In the genomic region with DNA sequence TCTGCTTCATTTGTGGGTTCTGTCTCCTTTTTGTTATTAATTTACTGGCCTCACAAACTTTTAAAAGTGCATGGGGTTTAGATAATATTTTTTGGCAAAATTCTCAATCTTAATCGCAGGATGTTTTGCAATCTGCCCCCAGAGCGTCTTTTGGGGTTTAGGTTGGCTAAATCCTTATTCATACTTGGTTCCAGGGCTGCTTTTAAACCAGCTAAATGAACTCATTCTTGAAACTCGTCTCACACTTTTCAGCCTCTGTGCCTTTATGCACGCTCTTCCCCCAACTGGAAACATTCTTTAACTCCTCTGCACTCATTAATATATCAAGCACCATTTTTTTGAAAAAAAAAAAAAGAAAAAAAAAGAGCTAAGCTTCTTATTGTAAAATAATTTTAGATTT, we compare ENCODE assay signal across 14 cellular contexts.
"Had no signal": no experiment of that assay in that cellular context is flagged by ENCODE, and none has a peak within 500 bp of the region (broad histone marks: within the 10 kb centered on the region; RNA-seq: fewer than 3 reads in every experiment).

No MANE protein-coding gene starts in this region.

- H3K36me3 ChIP-seq: ovary, stomach, thoracic aorta had no signal

- H3K27me3 ChIP-seq: ovary, stomach had no signal

- H3K4me3 Mint-ChIP-seq: activated CD8-positive, alpha-beta T cell treated with anti-CD3 and anti-CD28 coated beads, Interleukin-2, amount 10 ng/mL, durations not matched to agents 7 days and 5 days; activated naive CD8-positive, alpha-beta T cell treated with anti-CD3 and anti-CD28 coated beads for 36 hours; dendritic cell treated with granulocyte-macrophage colony-stimulating factor and Interleukin-4, amounts not matched to agents 40 ng/mL and 50 ng/mL, for 4 days; neural crest cell; WTC11 had no signal

- H3K27ac ChIP-seq: ovary, stomach, thoracic aorta had no signal

- H3K4me1 ChIP-seq: stomach had no signal

- H3K36me3 Mint-ChIP-seq: activated naive CD8-positive, alpha-beta T cell treated with anti-CD3 and anti-CD28 coated beads for 36 hours; WTC11 had no signal

- ATAC-seq: activated CD8-positive, alpha-beta T cell treated with anti-CD3 and anti-CD28 coated beads, Interleukin-2, amount 10 ng/mL, durations not matched to agents 7 days and 5 days; WTC11 had no signal

- DNase-seq: activated CD4-positive, alpha-beta T cell treated with anti-CD3 and anti-CD28 coated beads for 4 hours; activated CD8-positive, alpha-beta memory T cell treated with anti-CD3 and anti-CD28 coated beads, Interleukin-2, amount 50 U/mL, for 4 hours; activated CD8-positive, alpha-beta T cell treated with anti-CD3 and anti-CD28 coated beads, Interleukin-2, amount 10 ng/mL, durations not matched to agents 7 days and 5 days; activated naive CD8-positive, alpha-beta T cell treated with anti-CD3 and anti-CD28 coated beads for 36 hours; effector memory CD4-positive, alpha-beta T cell; ovary; stimulated activated CD4-positive, alpha-beta T cell treated with anti-CD3 and anti-CD28 coated beads, Interleukin-12 subunit alpha, Interleukin-12 subunit beta, amount 100 ng/mL, for 4 hours; stimulated activated CD4-positive, alpha-beta T cell treated with anti-CD3 and anti-CD28 coated beads, Interleukin-2, amount 100 ng/mL, for 24 hours; stomach; T-helper 2 cell had no signal

- H3K4me3 ChIP-seq: ovary, stomach, thoracic aorta had no signal

- H3K27ac Mint-ChIP-seq: activated CD8-positive, alpha-beta T cell treated with anti-CD3 and anti-CD28 coated beads, Interleukin-2, amount 10 ng/mL, durations not matched to agents 7 days and 5 days; activated naive CD8-positive, alpha-beta T cell treated with anti-CD3 and anti-CD28 coated beads for 36 hours; dendritic cell treated with granulocyte-macrophage colony-stimulating factor and Interleukin-4, amounts not matched to agents 40 ng/mL and 50 ng/mL, for 4 days; WTC11 had no signal

- H3K9me3 ChIP-seq: ovary, stomach, thoracic aorta had no signal

- H3K4me1 Mint-ChIP-seq: activated naive CD8-positive, alpha-beta T cell treated with anti-CD3 and anti-CD28 coated beads for 36 hours; neural crest cell; WTC11 had no signal

- H3K9me3 Mint-ChIP-seq: activated naive CD8-positive, alpha-beta T cell treated with anti-CD3 and anti-CD28 coated beads for 36 hours; dendritic cell treated with granulocyte-macrophage colony-stimulating factor and Interleukin-4, amounts not matched to agents 40 ng/mL and 50 ng/mL, for 4 days; neural crest cell; WTC11 had no signal

- H3K27me3 Mint-ChIP-seq: activated naive CD8-positive, alpha-beta T cell treated with anti-CD3 and anti-CD28 coated beads for 36 hours; dendritic cell treated with granulocyte-macrophage colony-stimulating factor and Interleukin-4, amounts not matched to agents 40 ng/mL and 50 ng/mL, for 4 days had no signal
